ENCODE assay signal across 29 cellular contexts in the genomic region with DNA sequence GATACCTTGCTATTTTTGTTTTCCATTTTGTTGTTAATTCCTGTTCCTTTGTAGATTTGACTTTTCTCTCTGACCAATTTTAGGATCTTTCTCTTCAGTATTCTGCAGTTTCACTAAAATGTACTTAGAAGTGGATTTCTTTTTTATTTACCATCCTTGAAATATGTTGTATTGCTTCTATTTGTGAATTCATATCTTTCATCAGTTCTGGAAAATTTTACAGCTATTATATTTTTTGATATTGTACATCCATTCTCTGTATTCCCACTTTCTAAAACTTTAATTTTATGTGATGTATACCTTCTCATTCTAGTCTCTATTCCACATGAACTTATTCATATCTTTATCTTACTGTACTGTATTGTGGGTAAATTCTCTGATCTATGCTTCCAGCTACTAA. TPM values are rescaled to one million over a fixed set of nuclear protein-coding genes. Genes with fewer than 3 reads are reported as not detected.
"Had no signal": no experiment of that assay in that cellular context is flagged by ENCODE, and none has a peak within 500 bp of the region (broad histone marks: within the 10 kb centered on the region; RNA-seq: fewer than 3 reads in every experiment).

No MANE protein-coding gene starts in this region.

- ATAC-seq: effector memory CD8-positive, alpha-beta T cell; esophagus mucosa; foreskin keratinocyte; gastrocnemius medialis; gastroesophageal sphincter; heart left ventricle; heart right ventricle had no signal

- H3K4me3 Mint-ChIP-seq: dendritic cell treated with granulocyte-macrophage colony-stimulating factor and Interleukin-4, amounts not matched to agents 40 ng/mL and 50 ng/mL, for 4 days; effector memory CD8-positive, alpha-beta T cell; endodermal cell had no signal

- H3K4me3 ChIP-seq: coronary artery, dorsolateral prefrontal cortex, esophagus muscularis mucosa, esophagus squamous epithelium, gastrocnemius medialis, gastroesophageal sphincter, heart left ventricle, heart right ventricle, hepatocyte had no signal

- H3K27me3 ChIP-seq: dorsolateral prefrontal cortex, esophagus muscularis mucosa, esophagus squamous epithelium, foreskin keratinocyte, gastrocnemius medialis, gastroesophageal sphincter, heart left ventricle, heart right ventricle, hepatocyte had no signal

- H3K4me1 Mint-ChIP-seq: endodermal cell had no signal

- H3K9me3 ChIP-seq: esophagus squamous epithelium had no signal

- H2AFZ ChIP-seq: hepatocyte had no signal

- H3K4me2 ChIP-seq: hepatocyte had no signal

- H3K27me3 Mint-ChIP-seq: dendritic cell treated with granulocyte-macrophage colony-stimulating factor and Interleukin-4, amounts not matched to agents 40 ng/mL and 50 ng/mL, for 4 days; effector memory CD8-positive, alpha-beta T cell had no signal

- FAIRE-seq: endometrium, endothelial cell of umbilical vein had no signal

- DNase-seq: cortex of kidney; dermis blood vessel endothelial cell; dorsolateral prefrontal cortex; effector CD4-positive, alpha-beta T cell; effector CD8-positive, alpha-beta T cell; effector memory CD4-positive, alpha-beta T cell; effector memory CD8-positive, alpha-beta T cell; endodermal cell; erythroblast; esophagus squamous epithelium; foreskin fibroblast; foreskin keratinocyte; foreskin melanocyte; gastrocnemius medialis; glutamatergic neuron; head of caudate nucleus; heart left ventricle; heart right ventricle; hippocampal formation had no signal

- H3K27ac Mint-ChIP-seq: dendritic cell treated with granulocyte-macrophage colony-stimulating factor and Interleukin-4, amounts not matched to agents 40 ng/mL and 50 ng/mL, for 4 days; effector memory CD8-positive, alpha-beta T cell; endodermal cell had no signal

- H3K4me1 ChIP-seq: gastrocnemius medialis, gastroesophageal sphincter, heart left ventricle, heart right ventricle had no signal

- H3K9me3 Mint-ChIP-seq: dendritic cell treated with granulocyte-macrophage colony-stimulating factor and Interleukin-4, amounts not matched to agents 40 ng/mL and 50 ng/mL, for 4 days; effector memory CD8-positive, alpha-beta T cell had no signal

- H3K27ac ChIP-seq: coronary artery, dorsolateral prefrontal cortex, epithelial cell of prostate, esophagus muscularis mucosa, esophagus squamous epithelium, foreskin keratinocyte, gastrocnemius medialis, gastroesophageal sphincter, heart left ventricle, heart right ventricle, hepatocyte had no signal

- H3K79me2 ChIP-seq: hepatocyte had no signal

RNA-seq across cellular contexts. Expression of gene ALDH8A1, which starts 9.7 kb away (rescaled TPM):
- total RNA-seq: endodermal cell, fibroblast of villous mesenchyme had no signal
